In the genomic region with DNA sequence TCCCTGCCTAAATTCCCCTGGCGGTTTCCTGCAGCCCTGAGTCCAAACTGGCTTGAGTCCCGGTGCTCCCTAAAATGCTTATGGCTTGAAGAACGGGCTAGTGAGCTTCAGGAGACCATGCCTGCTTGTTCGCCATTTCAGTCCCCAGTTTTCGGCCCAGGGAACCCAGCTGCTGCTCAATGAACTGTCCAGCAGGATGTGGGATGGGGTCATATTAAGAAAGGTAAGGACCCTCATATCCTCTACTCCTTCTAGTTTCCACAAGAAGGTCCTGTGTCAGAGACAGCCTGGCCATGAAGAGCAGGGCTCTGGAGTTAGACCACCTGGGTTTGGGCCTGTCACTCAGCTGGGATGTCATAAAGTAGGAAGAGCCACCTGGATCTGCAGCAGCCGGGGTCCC, we compare ENCODE assay signal across 24 cellular contexts.
"Had no signal": no experiment of that assay in that cellular context is flagged by ENCODE, and none has a peak within 500 bp of the region (broad histone marks: within the 10 kb centered on the region; RNA-seq: fewer than 3 reads in every experiment).

No MANE protein-coding gene starts in this region.

- H3K36me3 Mint-ChIP-seq: activated naive CD8-positive, alpha-beta T cell; natural killer cell treated with Interleukin-12 subunit alpha and Interleukin-12 subunit beta and Interleukin-15 and Interleukin-18, amount 100 ng/mL, for 72 hours; stimulated activated effector memory CD8-positive, alpha-beta T cell treated with anti-CD3 and anti-CD28 coated beads, Interleukin-12 subunit alpha, Interleukin-12 subunit beta, amount 100 ng/mL, for 72 hours had no signal

- H3K27ac ChIP-seq: body of pancreas, colonic mucosa, lower lobe of right lung, skin epidermis had no signal

- H3K27me3 ChIP-seq: body of pancreas, colonic mucosa, dorsolateral prefrontal cortex, right lobe of liver, tibial nerve had no signal

- H3K4me1 ChIP-seq: body of pancreas, colonic mucosa, tibial nerve had no signal

- H3K9me3 ChIP-seq: body of pancreas, colonic mucosa, lower lobe of right lung, right lobe of liver, tibial nerve had no signal

- H3K4me1 Mint-ChIP-seq: activated B cell treated with CpG ODN at 0.5 μM for 24 hours had no signal

- H3K9me3 Mint-ChIP-seq: activated B cell treated with CpG ODN at 0.5 μM for 24 hours; natural killer cell treated with Interleukin-12 subunit alpha and Interleukin-12 subunit beta and Interleukin-15 and Interleukin-18, amount 100 ng/mL, for 72 hours; stimulated activated effector memory CD8-positive, alpha-beta T cell treated with anti-CD3 and anti-CD28 coated beads, Interleukin-12 subunit alpha, Interleukin-12 subunit beta, amount 100 ng/mL, for 72 hours; stimulated activated naive CD8-positive, alpha-beta T cell treated with anti-CD3 and anti-CD28 coated beads, Interleukin-15, Interleukin-2, amounts not matched to agents 100 ng/mL and 50 ng/mL, for 24 hours; T-helper 2 cell treated with Interferon-gamma antibody and Interleukin-4, amounts not matched to agents 5 μg/mL and 100 μg/mL, for 36 hours had no signal

- H3K4me3 ChIP-seq: body of pancreas, colonic mucosa, dorsolateral prefrontal cortex, lower lobe of right lung, right lobe of liver, skin epidermis, tibial nerve had no signal

- H3K27ac Mint-ChIP-seq: activated B cell treated with CpG ODN at 0.5 μM for 24 hours; activated naive CD8-positive, alpha-beta T cell; natural killer cell treated with Interleukin-12 subunit alpha and Interleukin-12 subunit beta and Interleukin-15 and Interleukin-18, amount 100 ng/mL, for 72 hours; stimulated activated effector memory CD8-positive, alpha-beta T cell treated with anti-CD3 and anti-CD28 coated beads, Interleukin-12 subunit alpha, Interleukin-12 subunit beta, amount 100 ng/mL, for 72 hours; stimulated activated naive CD8-positive, alpha-beta T cell treated with anti-CD3 and anti-CD28 coated beads, Interleukin-15, Interleukin-2, amounts not matched to agents 100 ng/mL and 50 ng/mL, for 24 hours; T-helper 2 cell treated with Interferon-gamma antibody and Interleukin-4, amounts not matched to agents 5 μg/mL and 100 μg/mL, for 36 hours had no signal

- H3K4me3 Mint-ChIP-seq: activated B cell treated with CpG ODN at 0.5 μM for 24 hours; activated naive CD8-positive, alpha-beta T cell; natural killer cell treated with Interleukin-12 subunit alpha and Interleukin-12 subunit beta and Interleukin-15 and Interleukin-18, amount 100 ng/mL, for 72 hours; stimulated activated effector memory CD8-positive, alpha-beta T cell treated with anti-CD3 and anti-CD28 coated beads, Interleukin-12 subunit alpha, Interleukin-12 subunit beta, amount 100 ng/mL, for 72 hours; stimulated activated naive CD8-positive, alpha-beta T cell treated with anti-CD3 and anti-CD28 coated beads, Interleukin-15, Interleukin-2, amounts not matched to agents 100 ng/mL and 50 ng/mL, for 24 hours; T-helper 2 cell treated with Interferon-gamma antibody and Interleukin-4, amounts not matched to agents 5 μg/mL and 100 μg/mL, for 36 hours had no signal

- H3K27me3 Mint-ChIP-seq: activated B cell treated with CpG ODN at 0.5 μM for 24 hours; natural killer cell treated with Interleukin-12 subunit alpha and Interleukin-12 subunit beta and Interleukin-15 and Interleukin-18, amount 100 ng/mL, for 72 hours; stimulated activated naive CD8-positive, alpha-beta T cell treated with anti-CD3 and anti-CD28 coated beads, Interleukin-15, Interleukin-2, amounts not matched to agents 100 ng/mL and 50 ng/mL, for 24 hours had no signal

- DNase-seq: activated B cell treated with CpG ODN at 0.5 μM for 24 hours; activated CD8-positive, alpha-beta memory T cell treated with anti-CD3 and anti-CD28 coated beads for 24 hours; activated effector memory CD4-positive, alpha-beta T cell treated with Interleukin-2 at 50 U/mL for 16 hours; activated naive CD4-positive, alpha-beta T cell treated with Interleukin-2 at 50 U/mL for 16 hours; anterior cingulate cortex; body of pancreas; colonic mucosa; dorsolateral prefrontal cortex; effector memory CD4-positive, alpha-beta T cell; erythroblast; foreskin fibroblast; kidney glomerular epithelial cell; lower lobe of right lung; mesendoderm; right lobe of liver; stimulated activated CD4-positive, alpha-beta T cell treated with anti-CD3 and anti-CD28 coated beads, Interleukin-4, amount 100 ng/mL, for 24 hours; T-helper 1 cell had no signal

- H3K36me3 ChIP-seq: colonic mucosa had no signal
